In genomic region chr6:31493875-31494694, GRCh38 we compare ENCODE assay signal across 1 cellular context.
TF ChIP-seq lines count a peak whose summit lies in the region.

No MANE protein-coding gene starts in this region.

TF ChIP-seq in K562, 482 proteins besides CTCF, POLR2A, EP300 and RAD21 (continued from another document and continues in another):
- no peak for TF ChIP-seq HOXB6 (CRISPR knock-in tag; IDR thresholded peaks at IDR 0.05; ENCODE audit: borderline replicate concordance)
- peak; percentile 41; the same call in 1 of the 2 replicates for TF ChIP-seq LCOR (CRISPR knock-in tag; IDR thresholded peaks at IDR 0.05)
- TF ChIP-seq GABPB2 (CRISPR knock-in tag; conservative IDR thresholded peaks at IDR 0.05) = no peak
- 0 out of 2 replicates have a peak, but pooled peaks have one; percentile 47 for TF ChIP-seq POLR2AphosphoS5 (IDR thresholded peaks at IDR 0.05; ENCODE audit: control insufficient read depth, insufficient read depth, low read depth, low read length)
- no peak for TF ChIP-seq CBX5 (IDR thresholded peaks at IDR 0.05; ENCODE audit: borderline replicate concordance, low read depth)
- peak; percentile 33 to 56; a peak in 1 of 4 replicates for TF ChIP-seq FOXK2 (conservative IDR thresholded peaks at IDR 0.05 in 1 of 2, IDR thresholded peaks at IDR 0.05 in 1 of 2; ENCODE audit: low read depth in 2 of 2)
- TF ChIP-seq DLX4 (CRISPR knock-in tag; IDR thresholded peaks at IDR 0.05) = no peak
- TF ChIP-seq KAT8 (IDR thresholded peaks at IDR 0.05; ENCODE audit: low read depth) = no peak
- TF ChIP-seq ZNF707 (CRISPR knock-in tag; conservative IDR thresholded peaks at IDR 0.05) = no peak
- peak; percentile 79 for TF ChIP-seq PRDM10 (IDR thresholded peaks at IDR 0.05; ENCODE audit: partially characterized antibody)
- TF ChIP-seq, protein P1, sequence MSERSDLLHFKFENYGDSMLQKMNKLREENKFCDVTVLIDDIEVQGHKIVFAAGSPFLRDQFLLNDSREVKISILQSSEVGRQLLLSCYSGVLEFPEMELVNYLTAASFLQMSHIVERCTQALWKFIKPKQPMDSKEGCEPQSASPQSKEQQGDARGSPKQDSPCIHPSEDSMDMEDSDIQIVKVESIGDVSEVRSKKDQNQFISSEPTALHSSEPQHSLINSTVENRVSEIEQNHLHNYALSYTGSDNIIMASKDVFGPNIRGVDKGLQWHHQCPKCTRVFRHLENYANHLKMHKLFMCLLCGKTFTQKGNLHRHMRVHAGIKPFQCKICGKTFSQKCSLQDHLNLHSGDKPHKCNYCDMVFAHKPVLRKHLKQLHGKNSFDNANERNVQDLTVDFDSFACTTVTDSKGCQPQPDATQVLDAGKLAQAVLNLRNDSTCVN (CRISPR knock-in tag; IDR thresholded peaks at IDR 0.05) = no peak
- TF ChIP-seq PRMT5 (CRISPR knock-in tag; IDR thresholded peaks at IDR 0.05) = no peak
- peak; percentile 74; the same call in 1 of the 2 replicates for TF ChIP-seq THRAP3 (IDR thresholded peaks at IDR 0.05; ENCODE audit: borderline replicate concordance)
- TF ChIP-seq KDM4B (IDR thresholded peaks at IDR 0.05; ENCODE audit: borderline replicate concordance in 2 of 2, low read depth in 1 of 2) = no peak
- TF ChIP-seq KAT7 (CRISPR knock-in tag; IDR thresholded peaks at IDR 0.05; ENCODE audit: borderline replicate concordance) = peak; percentile 86; the same call in 1 of the 2 replicates
- TF ChIP-seq ZNF780A (CRISPR knock-in tag; IDR thresholded peaks at IDR 0.05) = no peak
- no peak for TF ChIP-seq KLF10 (CRISPR knock-in tag; IDR thresholded peaks at IDR 0.05)
- no peak for TF ChIP-seq ZNF280A (IDR thresholded peaks at IDR 0.05; ENCODE audit: low read depth, partially characterized antibody)
- TF ChIP-seq RBFOX2 (IDR thresholded peaks at IDR 0.05; ENCODE audit: low read depth, low read length) = peak; percentile 79
- TF ChIP-seq HDAC1 (IDR thresholded peaks at IDR 0.05) = peak in 1 of 2 experiments; percentile 73; a peak in 2 of 4 replicates
- peak; percentile 57 for TF ChIP-seq TBP (optimal IDR thresholded peaks at IDR 0.05; ENCODE audit: low read depth, low read length)
- TF ChIP-seq ZNF512 (tag; IDR thresholded peaks at IDR 0.05) = no peak
- TF ChIP-seq FOXK1 (CRISPR knock-in tag; IDR thresholded peaks at IDR 0.05; ENCODE audit: borderline replicate concordance) = 0 out of 2 replicates have a peak, but pooled peaks have one; percentile 7
- TF ChIP-seq SMC3 (conservative IDR thresholded peaks at IDR 0.05; ENCODE audit: insufficient read depth, low read depth, low read length) = peak; percentile 81; the same call in 1 of the 2 replicates
- TF ChIP-seq, protein P2, sequence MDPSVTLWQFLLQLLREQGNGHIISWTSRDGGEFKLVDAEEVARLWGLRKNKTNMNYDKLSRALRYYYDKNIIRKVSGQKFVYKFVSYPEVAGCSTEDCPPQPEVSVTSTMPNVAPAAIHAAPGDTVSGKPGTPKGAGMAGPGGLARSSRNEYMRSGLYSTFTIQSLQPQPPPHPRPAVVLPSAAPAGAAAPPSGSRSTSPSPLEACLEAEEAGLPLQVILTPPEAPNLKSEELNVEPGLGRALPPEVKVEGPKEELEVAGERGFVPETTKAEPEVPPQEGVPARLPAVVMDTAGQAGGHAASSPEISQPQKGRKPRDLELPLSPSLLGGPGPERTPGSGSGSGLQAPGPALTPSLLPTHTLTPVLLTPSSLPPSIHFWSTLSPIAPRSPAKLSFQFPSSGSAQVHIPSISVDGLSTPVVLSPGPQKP (CRISPR knock-in tag; IDR thresholded peaks at IDR 0.05) = no peak
- TF ChIP-seq, protein P3, sequence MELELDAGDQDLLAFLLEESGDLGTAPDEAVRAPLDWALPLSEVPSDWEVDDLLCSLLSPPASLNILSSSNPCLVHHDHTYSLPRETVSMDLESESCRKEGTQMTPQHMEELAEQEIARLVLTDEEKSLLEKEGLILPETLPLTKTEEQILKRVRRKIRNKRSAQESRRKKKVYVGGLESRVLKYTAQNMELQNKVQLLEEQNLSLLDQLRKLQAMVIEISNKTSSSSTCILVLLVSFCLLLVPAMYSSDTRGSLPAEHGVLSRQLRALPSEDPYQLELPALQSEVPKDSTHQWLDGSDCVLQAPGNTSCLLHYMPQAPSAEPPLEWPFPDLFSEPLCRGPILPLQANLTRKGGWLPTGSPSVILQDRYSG (tag; conservative IDR thresholded peaks at IDR 0.05; ENCODE audit: low read depth) = no peak
- TF ChIP-seq JUND (IDR thresholded peaks at IDR 0.05; ENCODE audit: borderline replicate concordance, low read depth, low read length) = 0 out of 2 replicates have a peak, but pooled peaks have one; percentile 65
- no peak; the same call in 2 of the 3 replicates for TF ChIP-seq JUND (tag; IDR thresholded peaks at IDR 0.05; ENCODE audit: borderline replicate concordance, low read depth, low read length)
- TF ChIP-seq, protein P4, sequence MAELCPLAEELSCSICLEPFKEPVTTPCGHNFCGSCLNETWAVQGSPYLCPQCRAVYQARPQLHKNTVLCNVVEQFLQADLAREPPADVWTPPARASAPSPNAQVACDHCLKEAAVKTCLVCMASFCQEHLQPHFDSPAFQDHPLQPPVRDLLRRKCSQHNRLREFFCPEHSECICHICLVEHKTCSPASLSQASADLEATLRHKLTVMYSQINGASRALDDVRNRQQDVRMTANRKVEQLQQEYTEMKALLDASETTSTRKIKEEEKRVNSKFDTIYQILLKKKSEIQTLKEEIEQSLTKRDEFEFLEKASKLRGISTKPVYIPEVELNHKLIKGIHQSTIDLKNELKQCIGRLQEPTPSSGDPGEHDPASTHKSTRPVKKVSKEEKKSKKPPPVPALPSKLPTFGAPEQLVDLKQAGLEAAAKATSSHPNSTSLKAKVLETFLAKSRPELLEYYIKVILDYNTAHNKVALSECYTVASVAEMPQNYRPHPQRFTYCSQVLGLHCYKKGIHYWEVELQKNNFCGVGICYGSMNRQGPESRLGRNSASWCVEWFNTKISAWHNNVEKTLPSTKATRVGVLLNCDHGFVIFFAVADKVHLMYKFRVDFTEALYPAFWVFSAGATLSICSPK (IDR thresholded peaks at IDR 0.05; ENCODE audit: borderline replicate concordance) = no peak
- TF ChIP-seq CBX8 (IDR thresholded peaks at IDR 0.05; ENCODE audit: borderline replicate concordance, extremely low read depth, low read depth, low read length, poor library complexity, severe bottlenecking) = no peak
- TF ChIP-seq, protein P5, sequence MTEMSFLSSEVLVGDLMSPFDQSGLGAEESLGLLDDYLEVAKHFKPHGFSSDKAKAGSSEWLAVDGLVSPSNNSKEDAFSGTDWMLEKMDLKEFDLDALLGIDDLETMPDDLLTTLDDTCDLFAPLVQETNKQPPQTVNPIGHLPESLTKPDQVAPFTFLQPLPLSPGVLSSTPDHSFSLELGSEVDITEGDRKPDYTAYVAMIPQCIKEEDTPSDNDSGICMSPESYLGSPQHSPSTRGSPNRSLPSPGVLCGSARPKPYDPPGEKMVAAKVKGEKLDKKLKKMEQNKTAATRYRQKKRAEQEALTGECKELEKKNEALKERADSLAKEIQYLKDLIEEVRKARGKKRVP (CRISPR knock-in tag; IDR thresholded peaks at IDR 0.05) = no peak
- no peak for TF ChIP-seq MEIS2 (IDR thresholded peaks at IDR 0.05; ENCODE audit: partially characterized antibody)
- no peak for TF ChIP-seq TARDBP (IDR thresholded peaks at IDR 0.05)
- no peak for TF ChIP-seq ZNF644 (tag; IDR thresholded peaks at IDR 0.05; ENCODE audit: low read depth)
- TF ChIP-seq DIDO1 (tag; IDR thresholded peaks at IDR 0.05; ENCODE audit: low read depth) = no peak
- TF ChIP-seq BHLHE40 (IDR thresholded peaks at IDR 0.05; ENCODE audit: low read length) = no peak
- no peak; the same call in 1 of the 2 replicates for TF ChIP-seq REST (CRISPR knock-in tag; IDR thresholded peaks at IDR 0.05; ENCODE audit: low read depth)
- TF ChIP-seq PCBP2 (IDR thresholded peaks at IDR 0.05; ENCODE audit: low read depth, low read length, poor library complexity, severe bottlenecking) = no peak
- TF ChIP-seq E2F1 (CRISPR knock-in tag; IDR thresholded peaks at IDR 0.05) = peak; percentile 11; the same call in 1 of the 2 replicates
- peak; percentile 44; the same call in 1 of the 2 replicates for TF ChIP-seq SMARCA5 (IDR thresholded peaks at IDR 0.05)
- peak; percentile 57; the same call in 1 of the 2 replicates for TF ChIP-seq SMARCC2 (IDR thresholded peaks at IDR 0.05; ENCODE audit: low read depth)
- peak; percentile 75; the same call in 1 of the 2 replicates for TF ChIP-seq GATAD2A (IDR thresholded peaks at IDR 0.05)
- peak; percentile 42; the same call in 1 of the 2 replicates for TF ChIP-seq HCFC1 (IDR thresholded peaks at IDR 0.05; ENCODE audit: low read depth, low read length)
